In the genomic region with DNA sequence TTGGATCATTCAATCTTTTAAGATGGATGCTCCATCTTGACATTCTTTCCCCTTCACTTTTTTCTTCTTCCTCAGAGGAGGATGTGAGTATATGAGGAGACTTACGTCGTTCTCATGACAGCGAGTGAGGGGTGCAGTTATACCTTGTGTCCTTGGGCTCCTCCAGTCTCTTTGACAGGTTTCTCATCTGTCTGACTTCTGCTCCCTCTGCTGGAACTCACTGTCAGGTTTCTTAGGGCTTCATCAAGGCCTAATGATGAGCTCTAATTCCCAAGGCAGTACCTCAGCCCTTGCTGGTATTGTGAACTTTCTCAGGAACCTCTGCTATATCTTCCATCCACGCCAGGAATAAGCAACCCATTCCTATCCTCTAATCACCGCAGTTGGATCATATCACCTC, we compare ENCODE assay signal across 26 cellular contexts.
DNase-seq lines count a peak whose midpoint lies in the region; TF ChIP-seq lines count a peak whose summit lies in the region.
"Had no signal": no experiment of that assay in that cellular context is flagged by ENCODE, and none has a peak within 500 bp of the region (broad histone marks: within the 10 kb centered on the region; RNA-seq: fewer than 3 reads in every experiment).

No MANE protein-coding gene starts in this region.

- H3K4ac ChIP-seq in trophoblast cell (ENCODE audit: low read depth, low read length) = no peak overlapping the region

- H4K12ac ChIP-seq in trophoblast cell (ENCODE audit: low read depth, low read length) = no peak overlapping the region

- TF ChIP-seq CTCF in astrocyte of the spinal cord (IDR thresholded peaks at IDR 0.05; ENCODE audit: low read depth, low read length) = peak; percentile 23

- no peaks in the 10 kb centered on the region for H3K9me3 ChIP-seq in trophoblast cell (ENCODE audit: insufficient read depth, low read depth, low read length)
- H3K9me3 ChIP-seq: A549, heart left ventricle, upper lobe of right lung had no signal

- H3K14ac ChIP-seq in trophoblast cell (ENCODE audit: low read length) = peak overlapping the region; percentile 25

- H3K4me1 ChIP-seq in trophoblast cell (ENCODE audit: control insufficient read depth in 1 of 2, insufficient read depth in 2 of 2, low read length in 2 of 2) = no peaks in the 10 kb centered on the region
- H3K4me1 ChIP-seq: A549, heart left ventricle, parathyroid adenoma, upper lobe of right lung had no signal

- H3K23ac ChIP-seq in trophoblast cell (ENCODE audit: low read length) = no peak overlapping the region

- in situ Hi-C loops in astrocyte of the spinal cord (cut with HindIII; ENCODE audit: low sequenced_read_pairs) = no loop called here

- H3K4me3 Mint-ChIP-seq in T-helper 2 cell treated with Interferon-gamma antibody and Interleukin-4, amounts not matched to agents 5 μg/mL and 100 μg/mL, for 36 hours = no peak overlapping the region
- H3K4me3 Mint-ChIP-seq: activated CD8-positive, alpha-beta memory T cell treated with anti-CD3 and anti-CD28 coated beads, Interleukin-2, amount 10 ng/mL, durations not matched to agents 7 days and 5 days; activated T-helper 1 cell treated with anti-CD3 and anti-CD28 coated beads, Interleukin-12 subunit alpha, Interleukin-12 subunit beta, Interleukin-2, Interleukin-4 antibody, amounts not matched to agents 30 ng/mL and 10 ng/mL and 1 ng/mL, durations not matched to agents 14 hours and 24 hours and 36 hours; CD14-positive monocyte; nephron progenitor cell had no signal

- no peaks in the 10 kb centered on the region for H3K27me3 ChIP-seq in trophoblast cell (ENCODE audit: insufficient read depth, low read length)
- H3K27me3 ChIP-seq: heart left ventricle, upper lobe of right lung had no signal

- H3K4me1 Mint-ChIP-seq in T-helper 2 cell treated with Interferon-gamma antibody and Interleukin-4, amounts not matched to agents 5 μg/mL and 100 μg/mL, for 36 hours (ENCODE audit: low read depth) = no peaks in the 10 kb centered on the region
- H3K4me1 Mint-ChIP-seq: activated CD8-positive, alpha-beta memory T cell treated with anti-CD3 and anti-CD28 coated beads, Interleukin-2, amount 10 ng/mL, durations not matched to agents 7 days and 5 days; CD14-positive monocyte; nephron progenitor cell had no signal

- H2AFZ ChIP-seq in trophoblast cell (ENCODE audit: insufficient read depth, low read length, poor library complexity) = no peak overlapping the region
- H2AFZ ChIP-seq: parathyroid adenoma had no signal

- H3K79me2 ChIP-seq in trophoblast cell (ENCODE audit: control insufficient read depth, insufficient read depth, low read length, poor library complexity) = no peaks in the 10 kb centered on the region
- H3K79me2 ChIP-seq: parathyroid adenoma had no signal

- H2AK5ac ChIP-seq in trophoblast cell (ENCODE audit: low read length) = no peak overlapping the region

- WGBS in trophoblast cell (ENCODE audit: extremely low coverage, insufficient coverage, insufficient read length) = no CpG with 5 or more reads among the region's 5 CpGs

- H3K27ac ChIP-seq in trophoblast cell (ENCODE audit: low read depth, low read length) = peak overlapping the region; percentile 68
- H3K27ac ChIP-seq: A549, heart left ventricle, parathyroid adenoma, upper lobe of right lung had no signal

- peak overlapping the region; percentile 11 for H2BK12ac ChIP-seq in trophoblast cell (ENCODE audit: low read length)

- peak overlapping the region; percentile 29 for H4K8ac ChIP-seq in trophoblast cell (ENCODE audit: low read depth, low read length)

- peak overlapping the region; percentile 13 for H4K91ac ChIP-seq in trophoblast cell (ENCODE audit: low read depth, low read length)

- no peak overlapping the region for H3K4me2 ChIP-seq in trophoblast cell (ENCODE audit: low read length)
- H3K4me2 ChIP-seq: A549 had no signal

- H2BK5ac ChIP-seq in trophoblast cell (ENCODE audit: low read depth, low read length, poor library complexity) = peak overlapping the region; percentile 43

- peaks cover 2% of the 10 kb centered on the region for H3K79me1 ChIP-seq in trophoblast cell (ENCODE audit: low read length)

- no peak overlapping the region for H3K4me3 ChIP-seq in astrocyte of the spinal cord (ENCODE audit: low read depth, low read length)
- H3K4me3 ChIP-seq in trophoblast cell (ENCODE audit: low read depth, low read length) = no peak overlapping the region
- H3K4me3 ChIP-seq: A549, heart left ventricle, upper lobe of right lung had no signal

- H3K27ac Mint-ChIP-seq in T-helper 2 cell treated with Interferon-gamma antibody and Interleukin-4, amounts not matched to agents 5 μg/mL and 100 μg/mL, for 36 hours = no peak overlapping the region
- H3K27ac Mint-ChIP-seq: activated CD8-positive, alpha-beta memory T cell treated with anti-CD3 and anti-CD28 coated beads, Interleukin-2, amount 10 ng/mL, durations not matched to agents 7 days and 5 days; activated T-helper 1 cell treated with anti-CD3 and anti-CD28 coated beads, Interleukin-12 subunit alpha, Interleukin-12 subunit beta, Interleukin-2, Interleukin-4 antibody, amounts not matched to agents 30 ng/mL and 10 ng/mL and 1 ng/mL, durations not matched to agents 14 hours and 24 hours and 36 hours; CD14-positive monocyte; nephron progenitor cell had no signal

- no peak overlapping the region for H3K18ac ChIP-seq in trophoblast cell (ENCODE audit: low read length)

- peak; percentile 10 for DNase-seq in NCI-H82 treated with DMSO at 0.1 percent for 48 hours (lab: John Stamatoyannopoulos, UW; ENCODE audit: unreplicated experiment)
- DNase-seq in NCI-H82 (lab: John Stamatoyannopoulos, UW) = no peak
- DNase-seq in NCI-H146 (lab: John Stamatoyannopoulos, UW) = peak; percentile 57
- DNase-seq in astrocyte of the spinal cord (ENCODE audit: low read depth, low spot score) = no peak
- DNase-seq in trophoblast cell = peak; percentile 14 to 50
- DNase-seq in T-helper 2 cell treated with Interferon-gamma antibody and Interleukin-4, amounts not matched to agents 5 μg/mL and 100 μg/mL, for 36 hours (ENCODE audit: low spot score) = no peak
- DNase-seq in Ammon's horn (ENCODE audit: low spot score) = no peak
- DNase-seq in activated CD4-positive, alpha-beta T cell treated with anti-CD3 and anti-CD28 coated beads, Interleukin-2, amount 50 U/mL, for 48 hours = no peak
- DNase-seq: activated CD4-positive, alpha-beta T cell treated with anti-CD3 and anti-CD28 coated beads for 4 hours; activated CD8-positive, alpha-beta memory T cell treated with anti-CD3 and anti-CD28 coated beads, Interleukin-2, amount 10 ng/mL, durations not matched to agents 7 days and 5 days; activated naive CD4-positive, alpha-beta T cell treated with anti-CD3 and anti-CD28 coated beads, Interleukin-2, amount 50 U/mL, for 16 hours; aorta; central memory CD4-positive, alpha-beta T cell; GDM1; HCEC 1CT; heart left ventricle; KBM-7; left ventricle myocardium superior; NCI-H1436 treated with DMSO at 0.1 percent for 48 hours; NCI-H226; nephron progenitor cell; upper lobe of right lung had no signal

- peaks cover 21% of the 10 kb centered on the region for H3K9me3 Mint-ChIP-seq in T-helper 2 cell treated with Interferon-gamma antibody and Interleukin-4, amounts not matched to agents 5 μg/mL and 100 μg/mL, for 36 hours
- H3K9me3 Mint-ChIP-seq: nephron progenitor cell had no signal

- H2BK120ac ChIP-seq in trophoblast cell (ENCODE audit: insufficient read depth, low read length, poor library complexity) = peak overlapping the region; percentile 53

- H3K36me3 Mint-ChIP-seq in T-helper 2 cell treated with Interferon-gamma antibody and Interleukin-4, amounts not matched to agents 5 μg/mL and 100 μg/mL, for 36 hours (ENCODE audit: low read depth) = no peaks in the 10 kb centered on the region
- H3K36me3 Mint-ChIP-seq: activated CD8-positive, alpha-beta memory T cell treated with anti-CD3 and anti-CD28 coated beads, Interleukin-2, amount 10 ng/mL, durations not matched to agents 7 days and 5 days; CD14-positive monocyte had no signal

- H3K9ac ChIP-seq in trophoblast cell (ENCODE audit: low read length) = no peak overlapping the region
- H3K9ac ChIP-seq: parathyroid adenoma had no signal

- no peaks in the 10 kb centered on the region for H3K27me3 Mint-ChIP-seq in T-helper 2 cell treated with Interferon-gamma antibody and Interleukin-4, amounts not matched to agents 5 μg/mL and 100 μg/mL, for 36 hours (ENCODE audit: low read depth)
- H3K27me3 Mint-ChIP-seq: activated CD8-positive, alpha-beta memory T cell treated with anti-CD3 and anti-CD28 coated beads, Interleukin-2, amount 10 ng/mL, durations not matched to agents 7 days and 5 days had no signal

- no peaks in the 10 kb centered on the region for H3K36me3 ChIP-seq in trophoblast cell (ENCODE audit: control insufficient read depth in 1 of 2, insufficient read depth in 2 of 2, low read length in 2 of 2)
- H3K36me3 ChIP-seq: heart left ventricle, upper lobe of right lung had no signal

Comparison
In these comparisons a context has a peak if more than half of its experiments do, and no peak if none do; other contexts are left out.
1. DNase-seq: peak in NCI-H82 treated with DMSO at 0.1 percent for 48 hours (single experiment), NCI-H146 (single experiment) and trophoblast cell (2 of 2); none in NCI-H82 (single experiment), astrocyte of the spinal cord (single experiment), T-helper 2 cell treated with Interferon-gamma antibody and Interleukin-4, amounts not matched to agents 5 μg/mL and 100 μg/mL, for 36 hours (single experiment), Ammon's horn (single experiment) and activated CD4-positive, alpha-beta T cell treated with anti-CD3 and anti-CD28 coated beads, Interleukin-2, amount 50 U/mL, for 48 hours (0 of 2).